Comparison of ENCODE assay signal across 21 cellular contexts in the genomic region with DNA sequence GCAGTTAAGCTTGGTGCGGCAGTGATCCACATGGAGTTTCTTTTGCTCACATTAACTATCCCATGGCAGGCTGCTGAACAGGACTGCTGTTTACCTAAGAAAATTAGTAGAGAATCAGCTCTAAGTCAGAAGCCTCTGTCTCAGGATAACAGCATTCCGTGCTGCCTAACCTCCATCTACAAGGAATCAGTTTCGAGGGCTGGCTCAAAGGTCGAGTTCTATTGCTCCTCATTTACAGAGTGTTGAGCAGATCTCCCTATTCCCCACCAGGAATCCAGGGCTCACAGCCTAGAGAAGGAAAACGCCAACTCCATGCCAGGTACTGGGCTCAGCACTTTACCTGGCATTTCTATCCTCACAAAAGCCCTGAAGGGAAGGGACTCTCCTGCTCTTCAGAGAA. TPM values are rescaled to one million over a fixed set of nuclear protein-coding genes. Genes with fewer than 3 reads are reported as not detected.
"Had no signal": no experiment of that assay in that cellular context is flagged by ENCODE, and none has a peak within 500 bp of the region (broad histone marks: within the 10 kb centered on the region; RNA-seq: fewer than 3 reads in every experiment).

No MANE protein-coding gene starts in this region.

- H3K9me3 Mint-ChIP-seq: activated CD4-positive, alpha-beta T cell treated with anti-CD3 and anti-CD28 coated beads, Interleukin-2, amount 10 ng/mL, durations not matched to agents 7 days and 5 days; activated CD8-positive, alpha-beta T cell treated with anti-CD3 and anti-CD28 coated beads for 36 hours; activated T-helper 1 cell treated with anti-CD3 and anti-CD28 coated beads, Interleukin-12 subunit alpha, Interleukin-12 subunit beta, Interleukin-2, Interleukin-4 antibody, amounts not matched to agents 30 ng/mL and 10 ng/mL and 1 ng/mL, durations not matched to agents 14 hours and 24 hours and 36 hours; central memory CD8-positive, alpha-beta T cell; effector memory CD8-positive, alpha-beta T cell; naive B cell had no signal

- H3K4me1 ChIP-seq: ascending aorta, vagina had no signal

- H3K9me3 ChIP-seq: ascending aorta, esophagus muscularis mucosa, psoas muscle, right atrium auricular region, vagina had no signal

- H3K36me3 ChIP-seq: right atrium auricular region had no signal

- H3K27me3 Mint-ChIP-seq: activated CD4-positive, alpha-beta T cell treated with anti-CD3 and anti-CD28 coated beads, Interleukin-2, amount 10 ng/mL, durations not matched to agents 7 days and 5 days; activated CD8-positive, alpha-beta T cell treated with anti-CD3 and anti-CD28 coated beads for 36 hours; central memory CD8-positive, alpha-beta T cell; effector memory CD8-positive, alpha-beta T cell; naive B cell had no signal

- H3K27ac Mint-ChIP-seq: activated CD8-positive, alpha-beta T cell treated with anti-CD3 and anti-CD28 coated beads for 36 hours; activated T-helper 1 cell treated with anti-CD3 and anti-CD28 coated beads, Interleukin-12 subunit alpha, Interleukin-12 subunit beta, Interleukin-2, Interleukin-4 antibody, amounts not matched to agents 30 ng/mL and 10 ng/mL and 1 ng/mL, durations not matched to agents 14 hours and 24 hours and 36 hours had no signal

- H3K27me3 ChIP-seq: ascending aorta, esophagus muscularis mucosa, right atrium auricular region, vagina had no signal

- H3K4me3 ChIP-seq: ascending aorta, esophagus muscularis mucosa, psoas muscle, right atrium auricular region, vagina had no signal

- ATAC-seq: activated CD8-positive, alpha-beta T cell treated with anti-CD3 and anti-CD28 coated beads for 36 hours; effector memory CD8-positive, alpha-beta T cell; left cardiac atrium; psoas muscle had no signal

- H3K4me3 Mint-ChIP-seq: activated CD4-positive, alpha-beta T cell treated with anti-CD3 and anti-CD28 coated beads, Interleukin-2, amount 10 ng/mL, durations not matched to agents 7 days and 5 days; activated CD8-positive, alpha-beta T cell treated with anti-CD3 and anti-CD28 coated beads for 36 hours; activated T-helper 1 cell treated with anti-CD3 and anti-CD28 coated beads, Interleukin-12 subunit alpha, Interleukin-12 subunit beta, Interleukin-2, Interleukin-4 antibody, amounts not matched to agents 30 ng/mL and 10 ng/mL and 1 ng/mL, durations not matched to agents 14 hours and 24 hours and 36 hours; central memory CD8-positive, alpha-beta T cell; effector memory CD8-positive, alpha-beta T cell; naive B cell had no signal

- DNase-seq: activated CD4-positive, alpha-beta T cell treated with anti-CD3 and anti-CD28 coated beads, Interleukin-2, amount 10 ng/mL, durations not matched to agents 7 days and 5 days; activated CD4-positive, CD25-positive, alpha-beta regulatory T cell treated with anti-CD3 and anti-CD28 coated beads, Interleukin-2, amount 50 U/mL, for 72 hours; activated CD8-positive, alpha-beta T cell treated with anti-CD3 and anti-CD28 coated beads for 36 hours; activated gamma-delta T cell; activated naive CD4-positive, alpha-beta T cell treated with anti-CD3 and anti-CD28 coated beads, Interleukin-2, amount 50 U/mL, for 16 hours; effector memory CD8-positive, alpha-beta T cell; islet precursor cell; left cardiac atrium; mesenchymal stem cell; naive B cell; psoas muscle; stimulated activated CD4-positive, alpha-beta T cell treated with anti-CD3 and anti-CD28 coated beads, Interleukin-12 subunit alpha, Interleukin-12 subunit beta, amount 100 ng/mL, for 4 hours; stimulated activated CD4-positive, alpha-beta T cell treated with anti-CD3 and anti-CD28 coated beads, Interleukin-4, amount 100 ng/mL, for 4 hours; trophoblast cell had no signal

- H3K27ac ChIP-seq: ascending aorta, esophagus muscularis mucosa, psoas muscle, right atrium auricular region, vagina, VCaP had no signal

RNA-seq across cellular contexts. Expression of gene GINS2, which starts 9.9 kb away (rescaled TPM):
- total RNA-seq: ascending aorta had no signal
